Comparison of ENCODE assay signal across 1 cellular context in the genomic region with DNA sequence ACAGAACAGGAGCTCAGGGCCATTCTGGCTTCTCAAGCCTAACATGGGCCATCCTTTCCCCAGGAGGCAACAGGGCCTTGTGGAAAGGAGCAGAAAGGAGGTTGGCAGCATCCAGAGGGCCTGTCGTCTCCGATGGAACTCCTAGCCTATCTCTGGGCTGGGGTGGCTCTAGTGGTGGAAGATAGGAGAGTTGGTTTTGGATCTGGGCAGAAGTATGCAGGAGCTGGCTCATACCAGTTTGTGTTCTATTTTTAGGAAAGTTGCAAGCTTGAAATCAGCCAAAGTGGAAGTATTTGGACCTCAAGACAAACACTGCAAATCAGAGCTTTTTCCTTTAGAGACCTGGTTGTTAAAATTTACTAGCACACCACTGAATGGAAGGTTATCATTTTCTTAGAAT.
TF ChIP-seq lines count a peak whose summit lies in the region.

No MANE protein-coding gene starts in this region.

TF ChIP-seq in IMR-90, 13 proteins besides CTCF, POLR2A, EP300 and RAD21 (continued from another document):
- TF ChIP-seq, protein P1, sequence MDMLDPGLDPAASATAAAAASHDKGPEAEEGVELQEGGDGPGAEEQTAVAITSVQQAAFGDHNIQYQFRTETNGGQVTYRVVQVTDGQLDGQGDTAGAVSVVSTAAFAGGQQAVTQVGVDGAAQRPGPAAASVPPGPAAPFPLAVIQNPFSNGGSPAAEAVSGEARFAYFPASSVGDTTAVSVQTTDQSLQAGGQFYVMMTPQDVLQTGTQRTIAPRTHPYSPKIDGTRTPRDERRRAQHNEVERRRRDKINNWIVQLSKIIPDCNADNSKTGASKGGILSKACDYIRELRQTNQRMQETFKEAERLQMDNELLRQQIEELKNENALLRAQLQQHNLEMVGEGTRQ (IDR thresholded peaks at IDR 0.05; ENCODE audit: low read depth, low read length), result no peak
- TF ChIP-seq NFE2L2 (IDR thresholded peaks at IDR 0.05; ENCODE audit: low read depth, low read length) (no peak), MAZ (IDR thresholded peaks at IDR 0.05; ENCODE audit: borderline replicate concordance, low read depth, low read length) (no peak), RCOR1 (IDR thresholded peaks at IDR 0.05; ENCODE audit: insufficient replicate concordance, low read length) (no peak), MAFK (IDR thresholded peaks at IDR 0.05; ENCODE audit: low read depth, low read length) (no peak), RFX5 (IDR thresholded peaks at IDR 0.05; ENCODE audit: low read depth, low read length) (no peak), CHD1 (IDR thresholded peaks at IDR 0.05; ENCODE audit: low read depth, low read length) (no peak), FOS (IDR thresholded peaks at IDR 0.05; ENCODE audit: low read depth, low read length) (no peak), CEBPB (IDR thresholded peaks at IDR 0.05; ENCODE audit: low read depth, low read length) (no peak)
